Comparison of ENCODE assay signal across 3 cellular contexts in genomic region chr2:2059199-2059598, GRCh38.
"Had no signal": no experiment of that assay in that cellular context is flagged by ENCODE, and none has a peak within 500 bp of the region (broad histone marks: within the 10 kb centered on the region; RNA-seq: fewer than 3 reads in every experiment).

No MANE protein-coding gene starts in this region.

- DNase-seq: GDM1, GF-D8 had no signal

- H3K4me3 ChIP-seq: GM12878 had no signal
